1 cellular context compared by ENCODE assay signal in the genomic region with DNA sequence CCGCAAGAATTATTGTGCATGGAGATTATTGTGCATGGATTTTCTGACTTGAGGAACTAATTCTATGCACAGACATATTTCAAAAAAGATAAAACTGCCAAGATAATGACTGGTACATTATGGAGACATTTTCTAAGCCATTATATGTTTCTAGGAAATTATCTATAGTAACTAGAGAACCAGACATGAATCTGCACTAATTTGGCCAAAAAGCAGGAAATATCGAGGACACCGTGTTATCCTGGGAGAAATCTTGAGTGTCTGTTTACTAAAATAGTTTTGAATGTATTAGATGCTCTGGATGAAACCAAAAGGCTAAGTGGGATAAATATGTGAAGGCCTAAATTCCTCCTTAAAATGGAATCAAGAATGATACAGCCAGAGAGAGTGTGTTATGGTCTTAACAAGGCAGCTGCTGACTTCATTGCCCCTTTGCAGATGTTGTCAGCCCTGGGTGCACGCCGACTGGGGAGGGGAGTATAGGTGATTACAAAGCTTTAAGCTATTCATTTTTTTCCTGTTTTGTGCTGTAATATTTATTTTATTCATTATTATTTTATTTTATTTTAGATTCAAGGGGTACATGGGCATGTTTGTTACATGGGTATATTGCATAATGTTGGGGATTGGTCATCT.
TF ChIP-seq lines count a peak whose summit lies in the region.

No MANE protein-coding gene starts in this region.

TF ChIP-seq in HCT116, 20 proteins besides CTCF, POLR2A, EP300 and RAD21 (continued from another document):
- TF ChIP-seq, protein P1, sequence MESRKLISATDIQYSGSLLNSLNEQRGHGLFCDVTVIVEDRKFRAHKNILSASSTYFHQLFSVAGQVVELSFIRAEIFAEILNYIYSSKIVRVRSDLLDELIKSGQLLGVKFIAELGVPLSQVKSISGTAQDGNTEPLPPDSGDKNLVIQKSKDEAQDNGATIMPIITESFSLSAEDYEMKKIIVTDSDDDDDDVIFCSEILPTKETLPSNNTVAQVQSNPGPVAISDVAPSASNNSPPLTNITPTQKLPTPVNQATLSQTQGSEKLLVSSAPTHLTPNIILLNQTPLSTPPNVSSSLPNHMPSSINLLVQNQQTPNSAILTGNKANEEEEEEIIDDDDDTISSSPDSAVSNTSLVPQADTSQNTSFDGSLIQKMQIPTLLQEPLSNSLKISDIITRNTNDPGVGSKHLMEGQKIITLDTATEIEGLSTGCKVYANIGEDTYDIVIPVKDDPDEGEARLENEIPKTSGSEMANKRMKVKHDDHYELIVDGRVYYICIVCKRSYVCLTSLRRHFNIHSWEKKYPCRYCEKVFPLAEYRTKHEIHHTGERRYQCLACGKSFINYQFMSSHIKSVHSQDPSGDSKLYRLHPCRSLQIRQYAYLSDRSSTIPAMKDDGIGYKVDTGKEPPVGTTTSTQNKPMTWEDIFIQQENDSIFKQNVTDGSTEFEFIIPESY (IDR thresholded peaks at IDR 0.05; ENCODE audit: extremely low read depth, insufficient replicate concordance, low read length), result no peak
- no peak for TF ChIP-seq EGR1 (IDR thresholded peaks at IDR 0.05; ENCODE audit: low read depth)
- no peak for TF ChIP-seq SIN3A (IDR thresholded peaks at IDR 0.05; ENCODE audit: low read depth)
- no peak for TF ChIP-seq SRF (IDR thresholded peaks at IDR 0.05; ENCODE audit: low read depth)
- no peak for TF ChIP-seq TCF7L2 (IDR thresholded peaks at IDR 0.05; ENCODE audit: borderline replicate concordance, extremely low read depth, insufficient read depth, insufficient read length)
- no peak for TF ChIP-seq SP1 (IDR thresholded peaks at IDR 0.05; ENCODE audit: low read depth)
- TF ChIP-seq, protein P2, sequence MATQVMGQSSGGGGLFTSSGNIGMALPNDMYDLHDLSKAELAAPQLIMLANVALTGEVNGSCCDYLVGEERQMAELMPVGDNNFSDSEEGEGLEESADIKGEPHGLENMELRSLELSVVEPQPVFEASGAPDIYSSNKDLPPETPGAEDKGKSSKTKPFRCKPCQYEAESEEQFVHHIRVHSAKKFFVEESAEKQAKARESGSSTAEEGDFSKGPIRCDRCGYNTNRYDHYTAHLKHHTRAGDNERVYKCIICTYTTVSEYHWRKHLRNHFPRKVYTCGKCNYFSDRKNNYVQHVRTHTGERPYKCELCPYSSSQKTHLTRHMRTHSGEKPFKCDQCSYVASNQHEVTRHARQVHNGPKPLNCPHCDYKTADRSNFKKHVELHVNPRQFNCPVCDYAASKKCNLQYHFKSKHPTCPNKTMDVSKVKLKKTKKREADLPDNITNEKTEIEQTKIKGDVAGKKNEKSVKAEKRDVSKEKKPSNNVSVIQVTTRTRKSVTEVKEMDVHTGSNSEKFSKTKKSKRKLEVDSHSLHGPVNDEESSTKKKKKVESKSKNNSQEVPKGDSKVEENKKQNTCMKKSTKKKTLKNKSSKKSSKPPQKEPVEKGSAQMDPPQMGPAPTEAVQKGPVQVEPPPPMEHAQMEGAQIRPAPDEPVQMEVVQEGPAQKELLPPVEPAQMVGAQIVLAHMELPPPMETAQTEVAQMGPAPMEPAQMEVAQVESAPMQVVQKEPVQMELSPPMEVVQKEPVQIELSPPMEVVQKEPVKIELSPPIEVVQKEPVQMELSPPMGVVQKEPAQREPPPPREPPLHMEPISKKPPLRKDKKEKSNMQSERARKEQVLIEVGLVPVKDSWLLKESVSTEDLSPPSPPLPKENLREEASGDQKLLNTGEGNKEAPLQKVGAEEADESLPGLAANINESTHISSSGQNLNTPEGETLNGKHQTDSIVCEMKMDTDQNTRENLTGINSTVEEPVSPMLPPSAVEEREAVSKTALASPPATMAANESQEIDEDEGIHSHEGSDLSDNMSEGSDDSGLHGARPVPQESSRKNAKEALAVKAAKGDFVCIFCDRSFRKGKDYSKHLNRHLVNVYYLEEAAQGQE (IDR thresholded peaks at IDR 0.05; ENCODE audit: low read depth), result no peak
- TF ChIP-seq CEBPB (IDR thresholded peaks at IDR 0.05; ENCODE audit: low read depth), result no peak
- no peak for TF ChIP-seq CBX3 (IDR thresholded peaks at IDR 0.05; ENCODE audit: low read depth)
TF ChIP-seq in HCT116: peak in this region for 0.
